In the genomic region with DNA sequence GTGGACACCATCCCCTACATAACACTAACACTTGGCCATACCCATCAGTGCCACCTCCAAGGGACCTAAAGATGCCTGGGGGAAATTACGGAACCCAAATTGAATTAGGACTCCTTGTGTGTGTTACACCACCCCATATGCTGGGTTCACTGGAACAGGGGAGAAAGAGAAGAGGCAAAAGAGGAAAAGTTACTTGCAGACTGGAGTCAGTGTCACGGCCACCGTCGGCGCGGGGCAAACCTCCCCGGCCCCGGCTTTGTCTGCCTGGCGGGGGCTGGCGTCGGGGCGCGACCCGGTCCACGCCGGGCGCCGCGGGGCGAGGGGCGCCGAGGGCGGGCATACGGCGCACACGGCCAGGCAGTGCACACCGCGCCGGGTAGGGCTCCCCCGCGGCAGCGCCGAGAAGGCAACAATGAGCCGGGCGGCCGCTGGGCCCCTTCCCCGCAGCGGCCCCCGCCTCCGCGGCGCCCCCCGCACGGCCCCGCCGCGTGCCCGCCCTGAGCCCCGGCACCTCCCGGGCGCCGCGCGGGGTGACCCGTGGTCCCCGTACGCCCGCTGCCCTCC, we compare ENCODE assay signal across 8 cellular contexts.
DNase-seq lines count a peak whose midpoint lies in the region; ATAC-seq lines count a peak whose summit lies in the region.

No MANE protein-coding gene starts in this region.

- H3K27me3 ChIP-seq in SJSA1 (replicated peaks) (no peaks in the 10 kb centered on the region), muscle layer of duodenum (ENCODE audit: low read depth, low read length) (no peaks in the 10 kb centered on the region)

- intact Hi-C loops in activated CD4-positive, alpha-beta T cell treated with anti-CD3 and anti-CD28 coated beads for 36 hours (cut with DNase I, micrococcal nuclease): loop anchor here (1.0 to 10.0 kb wide), 12 partner anchors 15 to 565 kb away; partner anchors contain the start of genes CDNF (in 1 of the 2), DCLRE1C (in 1 of the 2), HSPA14 (in 1 of the 2) and MSANTD7 (in 1 of the 2)

- POLR2A ChIA-PET in activated CD4-positive, alpha-beta T cell treated with anti-CD3 and anti-CD28 coated beads for 36 hours (lab: Charles Lee): no interaction called here

- H3K9me3 ChIP-seq in SJSA1 (replicated peaks) (no peaks in the 10 kb centered on the region), muscle layer of duodenum (ENCODE audit: control insufficient read depth in 1 of 2, low read length in 2 of 2) (no peaks in the 10 kb centered on the region)

- H3K36me3 ChIP-seq in SJSA1 (peaks cover 31% of the 10 kb centered on the region), muscle layer of duodenum (ENCODE audit: control insufficient read depth in 1 of 2, insufficient read depth in 2 of 2, low read length in 2 of 2) (peaks cover 9 to 10% of the 10 kb centered on the region in 2 donors)

- peak overlapping the region; percentile 97 for H3K4me3 Mint-ChIP-seq in activated CD4-positive, alpha-beta T cell treated with anti-CD3 and anti-CD28 coated beads for 36 hours
- H3K4me3 Mint-ChIP-seq in effector memory CD8-positive, alpha-beta T cell: peak overlapping the region; percentile 85 to 98

- DNase-seq in activated CD4-positive, alpha-beta T cell treated with anti-CD3 and anti-CD28 coated beads for 36 hours: peak; percentile 43
- no peak for DNase-seq in activated CD4-positive, alpha-beta T cell treated with anti-CD3 and anti-CD28 coated beads, Interleukin-2, amount 50 U/mL, for 4 hours
- DNase-seq in SJSA1 (ENCODE audit: low read depth in 1 of 2, low spot score in 2 of 2) (peak in 1 of 2 experiments; percentile 37), LoVo (ENCODE audit: low spot score) (no peak)
- DNase-seq in effector memory CD8-positive, alpha-beta T cell: no peak

- peaks cover 44% of the 10 kb centered on the region for H3K36me3 Mint-ChIP-seq in activated CD4-positive, alpha-beta T cell treated with anti-CD3 and anti-CD28 coated beads for 36 hours (ENCODE audit: low read depth)
- peaks cover 59% of the 10 kb centered on the region for H3K36me3 Mint-ChIP-seq in effector memory CD8-positive, alpha-beta T cell (ENCODE audit: insufficient read depth)

- peaks cover 36% of the 10 kb centered on the region for H3K4me1 ChIP-seq in SJSA1 (replicated peaks)
- peaks cover 15 to 23% of the 10 kb centered on the region in 2 donors for H3K4me1 ChIP-seq in muscle layer of duodenum (ENCODE audit: control insufficient read depth in 1 of 2, insufficient read depth in 2 of 2, low read length in 2 of 2)

- H3K4me3 ChIP-seq in SJSA1 (peak overlapping the region; percentile 70), muscle layer of duodenum (ENCODE audit: low read depth in 1 of 2, low read length in 2 of 2) (peak overlapping the region; percentile 80 to 98)

- H3K27me3 Mint-ChIP-seq in activated CD4-positive, alpha-beta T cell treated with anti-CD3 and anti-CD28 coated beads for 36 hours: no peaks in the 10 kb centered on the region
- no peaks in the 10 kb centered on the region for H3K27me3 Mint-ChIP-seq in effector memory CD8-positive, alpha-beta T cell

- no peak for ATAC-seq in activated CD4-positive, alpha-beta T cell treated with anti-CD3 and anti-CD28 coated beads for 36 hours
- peak; percentile 13 for ATAC-seq in HG02840 (IDR thresholded peaks at IDR 0.05; ENCODE audit: low FRiP score, unreplicated experiment)
- ATAC-seq in effector memory CD8-positive, alpha-beta T cell (replicated peaks): peak; percentile 14
- ATAC-seq in HG02884 (IDR thresholded peaks at IDR 0.05; ENCODE audit: unreplicated experiment): no peak

- peaks cover 3% of the 10 kb centered on the region for H3K9me3 Mint-ChIP-seq in activated CD4-positive, alpha-beta T cell treated with anti-CD3 and anti-CD28 coated beads for 36 hours (ENCODE audit: low read depth)
- H3K9me3 Mint-ChIP-seq in effector memory CD8-positive, alpha-beta T cell: no peaks in the 10 kb centered on the region

- CTCF ChIA-PET in activated CD4-positive, alpha-beta T cell treated with anti-CD3 and anti-CD28 coated beads for 36 hours (lab: Charles Lee): no interaction called here

- H3K27ac ChIP-seq in SJSA1 (no peak overlapping the region), muscle layer of duodenum (ENCODE audit: low read length) (peak overlapping the region; percentile 69)

- peak overlapping the region; percentile 93 for H3K27ac Mint-ChIP-seq in activated CD4-positive, alpha-beta T cell treated with anti-CD3 and anti-CD28 coated beads for 36 hours
- H3K27ac Mint-ChIP-seq in effector memory CD8-positive, alpha-beta T cell: peak overlapping the region; percentile 94 to 97

- H3K4me1 Mint-ChIP-seq in activated CD4-positive, alpha-beta T cell treated with anti-CD3 and anti-CD28 coated beads for 36 hours: peaks cover 78% of the 10 kb centered on the region
- peaks cover 48 to 49% of the 10 kb centered on the region in 2 donors for H3K4me1 Mint-ChIP-seq in effector memory CD8-positive, alpha-beta T cell (ENCODE audit: low read depth in 2 of 2)

Comparison
In these comparisons a context has a peak if more than half of its experiments do, and no peak if none do; other contexts are left out.
1. ATAC-seq: peak in HG02840 (single experiment) and effector memory CD8-positive, alpha-beta T cell (single experiment); none in activated CD4-positive, alpha-beta T cell treated with anti-CD3 and anti-CD28 coated beads for 36 hours (single experiment) and HG02884 (single experiment).